In the genomic region with DNA sequence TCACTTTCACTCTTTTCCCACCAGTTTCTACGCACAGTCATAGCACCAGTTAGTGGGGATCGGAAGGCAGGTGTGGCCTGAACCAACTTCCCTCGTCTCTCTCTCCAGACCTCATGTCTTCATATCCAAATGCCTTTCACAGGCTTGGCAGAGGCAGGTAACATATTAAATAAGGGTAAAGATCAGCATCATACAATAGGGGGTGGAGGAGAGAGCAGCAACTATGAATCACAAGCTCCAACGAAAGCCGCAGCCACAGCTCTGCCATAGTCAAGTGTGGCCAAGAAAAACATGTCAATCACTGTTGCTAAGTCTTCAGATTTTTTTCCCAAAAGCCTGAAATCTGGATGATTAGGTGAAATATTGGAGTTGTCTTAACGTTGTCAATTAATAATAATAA, we compare ENCODE assay signal across 11 cellular contexts. TPM values are rescaled to one million over a fixed set of nuclear protein-coding genes. Genes with fewer than 3 reads are reported as not detected.
DNase-seq lines count a peak whose midpoint lies in the region; ATAC-seq and TF ChIP-seq lines count a peak whose summit lies in the region.
"Had no signal": no experiment of that assay in that cellular context is flagged by ENCODE, and none has a peak within 500 bp of the region (broad histone marks: within the 10 kb centered on the region; RNA-seq: fewer than 3 reads in every experiment).

No MANE protein-coding gene starts in this region.

- CTCF ChIA-PET in HEK293T (lab: Yijun Ruan, JAX) = interaction anchor here (0.7 to 1.4 kb wide), 3 partner anchors 105 to 825 kb away, joined by 3 to 4 read pairs (median 3); no protein-coding TSS in a partner anchor

- POLR2A ChIA-PET in HEK293T (lab: Yijun Ruan, JAX) = no interaction called here

- DNase-seq in iris pigment epithelial cell (ENCODE audit: low read depth) = peak; percentile 89
- no peak for DNase-seq in stimulated activated naive B cell treated with anti-CD40 and anti-IgM and Interleukin-4, amounts not matched to agents 10 μg/mL and 1 μg/mL and 100 μg/mL, for 72 hours
- DNase-seq in SHP77 (lab: John Stamatoyannopoulos, UW) = no peak
- no peak for DNase-seq in HEK293T (ENCODE audit: extremely low spot score)
- no peak for DNase-seq in activated CD8-positive, alpha-beta memory T cell treated with anti-CD3 and anti-CD28 coated beads for 24 hours
- DNase-seq: activated CD4-positive, alpha-beta T cell treated with anti-CD3 and anti-CD28 coated beads, Interleukin-2, amount 50 U/mL, for 4 hours; NCI-H1417 treated with DMSO at 0.1 percent for 48 hours had no signal

- no peak for ATAC-seq in activated T-helper 17 cell treated with anti-CD3 and anti-CD28 coated beads, Interleukin-2, amount 50 U/mL, for 72 hours (replicated peaks)
- ATAC-seq in stimulated activated naive B cell treated with anti-CD40 and anti-IgM and Interleukin-4, amounts not matched to agents 10 μg/mL and 1 μg/mL and 100 μg/mL, for 72 hours (replicated peaks) = no peak
- no peak for ATAC-seq in HG03045 (IDR thresholded peaks at IDR 0.05; ENCODE audit: unreplicated experiment)

- no peaks in the 10 kb centered on the region for H3K27me3 Mint-ChIP-seq in IgD-negative memory B cell
- H3K27me3 Mint-ChIP-seq in activated T-helper 17 cell treated with anti-CD3 and anti-CD28 coated beads, Interleukin-2, amount 50 U/mL, for 72 hours = no peaks in the 10 kb centered on the region
- H3K27me3 Mint-ChIP-seq in stimulated activated naive B cell treated with anti-CD40 and anti-IgM and Interleukin-4, amounts not matched to agents 10 μg/mL and 1 μg/mL and 100 μg/mL, for 72 hours = no peaks in the 10 kb centered on the region
- H3K27me3 Mint-ChIP-seq: activated naive CD4-positive, alpha-beta T cell treated with anti-CD3 and anti-CD28 coated beads, Interleukin-2, amount 50 U/mL, for 24 hours had no signal

- H3K36me3 Mint-ChIP-seq in IgD-negative memory B cell = peaks cover 3% of the 10 kb centered on the region
- H3K36me3 Mint-ChIP-seq in activated T-helper 17 cell treated with anti-CD3 and anti-CD28 coated beads, Interleukin-2, amount 50 U/mL, for 72 hours (ENCODE audit: low read depth) = no peaks in the 10 kb centered on the region
- H3K36me3 Mint-ChIP-seq in stimulated activated naive B cell treated with anti-CD40 and anti-IgM and Interleukin-4, amounts not matched to agents 10 μg/mL and 1 μg/mL and 100 μg/mL, for 72 hours = peaks cover 26 to 49% of the 10 kb centered on the region in 2 donors
- H3K36me3 Mint-ChIP-seq: activated naive CD4-positive, alpha-beta T cell treated with anti-CD3 and anti-CD28 coated beads, Interleukin-2, amount 50 U/mL, for 24 hours had no signal

- H3K27ac Mint-ChIP-seq in IgD-negative memory B cell = peak overlapping the region in 2 of 3 donors; percentile 13 to 49
- H3K27ac Mint-ChIP-seq in activated T-helper 17 cell treated with anti-CD3 and anti-CD28 coated beads, Interleukin-2, amount 50 U/mL, for 72 hours = peak overlapping the region; percentile 54
- peak overlapping the region; percentile 90 for H3K27ac Mint-ChIP-seq in stimulated activated naive B cell treated with anti-CD40 and anti-IgM and Interleukin-4, amounts not matched to agents 10 μg/mL and 1 μg/mL and 100 μg/mL, for 72 hours
- H3K27ac Mint-ChIP-seq: activated naive CD4-positive, alpha-beta T cell treated with anti-CD3 and anti-CD28 coated beads, Interleukin-2, amount 50 U/mL, for 24 hours had no signal

- no peaks in the 10 kb centered on the region for H3K9me3 Mint-ChIP-seq in IgD-negative memory B cell
- H3K9me3 Mint-ChIP-seq in activated T-helper 17 cell treated with anti-CD3 and anti-CD28 coated beads, Interleukin-2, amount 50 U/mL, for 72 hours = no peaks in the 10 kb centered on the region
- H3K9me3 Mint-ChIP-seq in stimulated activated naive B cell treated with anti-CD40 and anti-IgM and Interleukin-4, amounts not matched to agents 10 μg/mL and 1 μg/mL and 100 μg/mL, for 72 hours = peaks cover 3 to 6% of the 10 kb centered on the region in 2 donors
- H3K9me3 Mint-ChIP-seq: activated naive CD4-positive, alpha-beta T cell treated with anti-CD3 and anti-CD28 coated beads, Interleukin-2, amount 50 U/mL, for 24 hours had no signal

- H3K4me3 Mint-ChIP-seq in IgD-negative memory B cell = peak overlapping the region in 2 of 4 donors; percentile 47 to 86
- H3K4me3 Mint-ChIP-seq in activated T-helper 17 cell treated with anti-CD3 and anti-CD28 coated beads, Interleukin-2, amount 50 U/mL, for 72 hours = no peak overlapping the region
- H3K4me3 Mint-ChIP-seq in stimulated activated naive B cell treated with anti-CD40 and anti-IgM and Interleukin-4, amounts not matched to agents 10 μg/mL and 1 μg/mL and 100 μg/mL, for 72 hours = no peak overlapping the region
- H3K4me3 Mint-ChIP-seq: activated naive CD4-positive, alpha-beta T cell treated with anti-CD3 and anti-CD28 coated beads, Interleukin-2, amount 50 U/mL, for 24 hours had no signal

- peaks cover 31 to 43% (median 40%) of the 10 kb centered on the region in 3 donors for H3K4me1 Mint-ChIP-seq in IgD-negative memory B cell
- H3K4me1 Mint-ChIP-seq in activated T-helper 17 cell treated with anti-CD3 and anti-CD28 coated beads, Interleukin-2, amount 50 U/mL, for 72 hours = peaks cover 9% of the 10 kb centered on the region
- peaks cover 37 to 61% of the 10 kb centered on the region in 2 donors for H3K4me1 Mint-ChIP-seq in stimulated activated naive B cell treated with anti-CD40 and anti-IgM and Interleukin-4, amounts not matched to agents 10 μg/mL and 1 μg/mL and 100 μg/mL, for 72 hours

TF ChIP-seq in HEK293T, 16 proteins besides CTCF, POLR2A, EP300 and RAD21:
- TF ChIP-seq FOXK2 (IDR thresholded peaks at IDR 0.05) (no peak), SP1 (IDR thresholded peaks at IDR 0.05) (no peak), FOXA1 (IDR thresholded peaks at IDR 0.05) (no peak), HDGF (IDR thresholded peaks at IDR 0.05; ENCODE audit: borderline replicate concordance) (no peak), BHLHE40 (IDR thresholded peaks at IDR 0.05; ENCODE audit: borderline replicate concordance) (no peak), CTBP1 (IDR thresholded peaks at IDR 0.05; ENCODE audit: borderline replicate concordance) (no peak), L3MBTL2 (conservative IDR thresholded peaks at IDR 0.05) (no peak), TARDBP (IDR thresholded peaks at IDR 0.05) (no peak)
- TF ChIP-seq, protein P1, sequence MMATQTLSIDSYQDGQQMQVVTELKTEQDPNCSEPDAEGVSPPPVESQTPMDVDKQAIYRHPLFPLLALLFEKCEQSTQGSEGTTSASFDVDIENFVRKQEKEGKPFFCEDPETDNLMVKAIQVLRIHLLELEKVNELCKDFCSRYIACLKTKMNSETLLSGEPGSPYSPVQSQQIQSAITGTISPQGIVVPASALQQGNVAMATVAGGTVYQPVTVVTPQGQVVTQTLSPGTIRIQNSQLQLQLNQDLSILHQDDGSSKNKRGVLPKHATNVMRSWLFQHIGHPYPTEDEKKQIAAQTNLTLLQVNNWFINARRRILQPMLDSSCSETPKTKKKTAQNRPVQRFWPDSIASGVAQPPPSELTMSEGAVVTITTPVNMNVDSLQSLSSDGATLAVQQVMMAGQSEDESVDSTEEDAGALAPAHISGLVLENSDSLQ (IDR thresholded peaks at IDR 0.05) = no peak

RNA-seq across cellular contexts. Expression of a gene that starts 40.3 kb away (rescaled TPM):
- 23.0 TPM for polyA plus RNA-seq in IgD-negative memory B cell
- 1 to 10 TPM; 4.0 to 6.3 TPM for total RNA-seq in activated T-helper 17 cell treated with anti-CD3 and anti-CD28 coated beads, Interleukin-2, amount 50 U/mL, for 72 hours

Comparison
In these comparisons a context has a peak if more than half of its experiments do, and no peak if none do; other contexts are left out.
1. H3K27ac Mint-ChIP-seq: peak in every context shown above with its lines; median percentile 90 in stimulated activated naive B cell treated with anti-CD40 and anti-IgM and Interleukin-4, amounts not matched to agents 10 μg/mL and 1 μg/mL and 100 μg/mL, for 72 hours; 54 in activated T-helper 17 cell treated with anti-CD3 and anti-CD28 coated beads, Interleukin-2, amount 50 U/mL, for 72 hours; 31 in IgD-negative memory B cell.